11 cellular contexts compared by ENCODE assay signal in the genomic region with DNA sequence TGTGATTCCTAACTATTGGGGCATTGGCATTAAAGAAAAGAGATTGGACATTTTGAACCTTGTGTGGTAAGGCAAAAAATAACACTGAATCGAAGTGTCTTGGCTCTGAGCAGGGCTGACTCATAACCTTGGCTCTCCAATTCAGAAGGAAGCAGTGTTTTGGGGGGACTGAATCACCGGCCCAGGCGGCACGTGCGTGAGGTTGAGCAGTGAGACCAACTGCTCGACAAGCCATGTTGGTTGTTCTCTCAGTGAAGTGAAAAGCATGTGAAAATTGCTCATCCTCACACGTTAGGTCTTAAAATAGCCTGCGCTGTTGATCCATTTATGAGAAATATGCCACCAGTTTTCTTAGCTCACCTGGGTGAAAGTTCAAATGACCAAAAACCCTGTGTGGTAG.
DNase-seq lines count a peak whose midpoint lies in the region; ATAC-seq, FAIRE-seq and TF ChIP-seq lines count a peak whose summit lies in the region.
"Had no signal": no experiment of that assay in that cellular context is flagged by ENCODE, and none has a peak within 500 bp of the region (broad histone marks: within the 10 kb centered on the region; RNA-seq: fewer than 3 reads in every experiment).

No MANE protein-coding gene starts in this region.

- no peak overlapping the region for H3K18ac ChIP-seq in IMR-90 (ENCODE audit: low read depth, low read length)

- no peak overlapping the region for H4K5ac ChIP-seq in IMR-90 (ENCODE audit: low read depth, low read length)

- no peak overlapping the region for H2BK20ac ChIP-seq in IMR-90 (ENCODE audit: low read depth, low read length)

- H3K79me1 ChIP-seq in IMR-90 (ENCODE audit: low read depth in 1 of 2, low read length in 2 of 2) = no peaks in the 10 kb centered on the region

- no peak overlapping the region for H3K4me2 ChIP-seq in IMR-90 (ENCODE audit: low read depth, low read length)

- no peaks in the 10 kb centered on the region for H3K9me1 ChIP-seq in IMR-90 (ENCODE audit: insufficient read depth, low read length)

- H3K36me3 ChIP-seq in IMR-90 (ENCODE audit: control insufficient read depth, insufficient read depth, low read length) (no peaks in the 10 kb centered on the region), bronchial epithelial cell (ENCODE audit: control insufficient read depth, insufficient read depth, low read length) (no peaks in the 10 kb centered on the region)

- H2BK120ac ChIP-seq in IMR-90 (ENCODE audit: low read depth, low read length) = no peak overlapping the region

- TF ChIP-seq POLR2A in IMR-90 (IDR thresholded peaks at IDR 0.05; ENCODE audit: low read depth, low read length) = no peak

- intact Hi-C loops in IMR-90 (cut with micrococcal nuclease) = no loop called here

- no peak overlapping the region for H4K8ac ChIP-seq in IMR-90 (ENCODE audit: low read depth in 2 of 2, low read length in 2 of 2)

- POLR2A ChIA-PET in IMR-90 (lab: Charles Lee; ENCODE audit: unreplicated experiment) = no interaction called here

- H2BK15ac ChIP-seq in IMR-90 (ENCODE audit: low read depth, low read length) = no peak overlapping the region

- no peak for TF ChIP-seq CTCF in IMR-90 (conservative IDR thresholded peaks at IDR 0.05; ENCODE audit: low read depth, low read length)
- TF ChIP-seq CTCF in bronchial epithelial cell (IDR thresholded peaks at IDR 0.05; ENCODE audit: insufficient read depth, low read length, severe bottlenecking) = no peak

- no peak overlapping the region for H2AFZ ChIP-seq in IMR-90 (replicated peaks; ENCODE audit: low read length, poor library complexity)

- H3K4ac ChIP-seq in IMR-90 (ENCODE audit: low read depth, low read length) = no peak overlapping the region

- ATAC-seq in IMR-90 (ENCODE audit: low read depth) = peak; percentile 48; the same call in 1 of the 2 replicates
- no peak for ATAC-seq in HG03432 (IDR thresholded peaks at IDR 0.05; ENCODE audit: unreplicated experiment)
- no peak for ATAC-seq in GM18858 (IDR thresholded peaks at IDR 0.05; ENCODE audit: unreplicated experiment)
- no peak for ATAC-seq in GM18519 (IDR thresholded peaks at IDR 0.05; ENCODE audit: low FRiP score, unreplicated experiment)
- ATAC-seq: WTC11 had no signal

- no peaks in the 10 kb centered on the region for H3K4me1 ChIP-seq in IMR-90 (ENCODE audit: control insufficient read depth, insufficient read depth, low read length)

- DNase-seq in EH (ENCODE audit: low read depth) (peak; percentile 67), IMR-90 (peak; percentile 61), bronchial epithelial cell (ENCODE audit: low read depth) (peak; percentile 79), pulmonary artery endothelial cell (ENCODE audit: low read depth, low spot score) (peak; percentile 85)
- DNase-seq: amniotic stem cell, hippocampal formation, KG1 had no signal

- BruUV-seq in IMR-90 (replicated peaks; lab: Mats Ljungman, UMichigan) = no TSS peak

- TF ChIP-seq RAD21 in IMR-90 (IDR thresholded peaks at IDR 0.05; ENCODE audit: low read length) = no peak

- no peak overlapping the region for H3K27ac ChIP-seq in IMR-90 (ENCODE audit: insufficient read depth, low read length)

- H3K23ac ChIP-seq in IMR-90 (ENCODE audit: low read depth, low read length) = no peak overlapping the region

- H4K91ac ChIP-seq in IMR-90 (ENCODE audit: insufficient read depth, low read depth, low read length) = no peak overlapping the region

- H2BK5ac ChIP-seq in IMR-90 (ENCODE audit: low read depth, low read length, poor library complexity, severe bottlenecking) = no peak overlapping the region

- 0% methylated on average over 1 of the region's 8 CpGs; no CpG with 5 or more reads in 1 of the 2 experiments for WGBS in IMR-90 (ENCODE audit: extremely low coverage in 2 of 2, insufficient read length in 1 of 2), 2 experiments

- H2AK9ac ChIP-seq in IMR-90 (replicated peaks; ENCODE audit: low read depth, low read length, poor library complexity) = no peak overlapping the region

- H3K4me3 ChIP-seq in IMR-90 (ENCODE audit: insufficient read depth, low read depth, low read length) (no peak overlapping the region), bronchial epithelial cell (ENCODE audit: low read depth, low read length) (no peak overlapping the region)

- no peak overlapping the region for H2AK5ac ChIP-seq in IMR-90 (ENCODE audit: low read depth, low read length)

- dilution Hi-C loops in IMR-90 (cut with HindIII; ENCODE audit: low sequenced_read_pairs, unreplicated experiment) = no loop called here

- no peak overlapping the region for H3K56ac ChIP-seq in IMR-90 (ENCODE audit: extremely low read depth, insufficient read depth, low read length)

- in situ Hi-C loops in IMR-90 (cut with MboI; ENCODE audit: low sequenced_read_pairs) = no loop called here

- peaks cover 9% of the 10 kb centered on the region for H3K27me3 ChIP-seq in IMR-90 (ENCODE audit: control insufficient read depth, insufficient read depth, low read length)
- no peaks in the 10 kb centered on the region for H3K27me3 ChIP-seq in bronchial epithelial cell (ENCODE audit: control insufficient read depth, insufficient read depth, low read length)

- H3K14ac ChIP-seq in IMR-90 (replicated peaks; ENCODE audit: low read depth, low read length) = no peak overlapping the region

- CTCF ChIA-PET in IMR-90 (lab: Yijun Ruan, JAX) = no interaction called here

- no peak overlapping the region for H3K9ac ChIP-seq in IMR-90 (ENCODE audit: low read depth, low read length)

- no peak for FAIRE-seq in bronchial epithelial cell (lab: Jason Lieb, UNC)

- peaks cover 3% of the 10 kb centered on the region; the same call in 1 of the 2 replicates for H3K9me3 ChIP-seq in IMR-90 (ENCODE audit: control insufficient read depth, insufficient read depth, low read length)

- H4K20me1 ChIP-seq in IMR-90 (ENCODE audit: insufficient read depth, low read length) = no peaks in the 10 kb centered on the region

TF ChIP-seq in IMR-90, 13 proteins besides CTCF, POLR2A, EP300 and RAD21:
- no peak for TF ChIP-seq FOS (IDR thresholded peaks at IDR 0.05; ENCODE audit: low read depth, low read length)
- TF ChIP-seq, protein P1, sequence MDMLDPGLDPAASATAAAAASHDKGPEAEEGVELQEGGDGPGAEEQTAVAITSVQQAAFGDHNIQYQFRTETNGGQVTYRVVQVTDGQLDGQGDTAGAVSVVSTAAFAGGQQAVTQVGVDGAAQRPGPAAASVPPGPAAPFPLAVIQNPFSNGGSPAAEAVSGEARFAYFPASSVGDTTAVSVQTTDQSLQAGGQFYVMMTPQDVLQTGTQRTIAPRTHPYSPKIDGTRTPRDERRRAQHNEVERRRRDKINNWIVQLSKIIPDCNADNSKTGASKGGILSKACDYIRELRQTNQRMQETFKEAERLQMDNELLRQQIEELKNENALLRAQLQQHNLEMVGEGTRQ (IDR thresholded peaks at IDR 0.05; ENCODE audit: low read depth, low read length) = peak; percentile 25; the same call in 1 of the 2 replicates
- no peak for TF ChIP-seq MAZ (IDR thresholded peaks at IDR 0.05; ENCODE audit: borderline replicate concordance, low read depth, low read length)
- TF ChIP-seq CEBPB (IDR thresholded peaks at IDR 0.05; ENCODE audit: low read depth, low read length) = no peak
- peak; percentile 96 for TF ChIP-seq BHLHE40 (IDR thresholded peaks at IDR 0.05; ENCODE audit: low read depth, low read length)
TF ChIP-seq in IMR-90: peak in this region for 2.
